Comparison of ENCODE assay signal across 8 cellular contexts in the genomic region with DNA sequence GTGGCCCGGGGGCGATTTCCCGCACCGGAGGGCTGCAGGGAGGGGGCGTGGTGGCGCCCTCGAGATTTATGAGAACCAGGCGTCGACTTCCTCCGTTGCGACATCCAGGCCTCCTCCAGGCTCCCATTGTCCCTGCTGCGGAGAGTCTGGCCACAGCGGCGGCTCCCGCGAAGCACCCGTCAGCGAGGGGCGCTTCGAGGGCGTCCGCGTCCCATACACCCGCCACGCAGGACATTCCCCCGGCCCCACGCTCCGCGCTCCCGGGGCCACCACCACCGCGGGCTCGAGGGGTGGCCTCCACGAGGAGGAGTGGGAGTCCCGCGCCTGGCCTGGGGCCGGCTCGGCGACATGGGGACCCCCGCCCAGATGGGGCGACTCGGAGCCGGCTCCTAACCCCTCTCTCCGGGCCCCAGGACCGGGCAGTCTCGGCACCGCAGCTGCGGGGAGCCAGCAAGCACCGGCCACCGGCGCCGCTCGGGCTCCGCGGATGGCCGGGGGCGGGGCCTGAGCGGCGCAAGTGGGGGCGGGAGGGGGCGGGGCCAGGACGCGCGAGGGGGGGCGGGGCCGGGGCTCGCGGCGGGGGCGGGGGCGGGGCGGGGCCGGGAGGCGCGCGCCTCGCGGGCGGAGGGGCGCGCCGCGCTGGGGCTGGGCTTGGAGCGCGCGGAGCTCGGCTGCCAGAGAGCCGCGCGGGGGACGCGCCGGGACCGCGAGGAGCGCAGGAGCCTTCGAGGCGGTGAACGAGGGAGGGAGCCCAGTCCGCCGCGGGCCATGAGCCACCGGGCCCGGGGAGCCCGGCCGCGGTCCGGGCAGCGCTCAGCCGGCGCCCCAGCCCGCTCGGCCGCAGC. TPM values are rescaled to one million over a fixed set of nuclear protein-coding genes. Genes with fewer than 3 reads are reported as not detected.
A peak's percentile ranks its signal among the peaks of the same experiment; 100 is the strongest.
DNase-seq lines count a peak whose midpoint lies in the region; ATAC-seq and TF ChIP-seq lines count a peak whose summit lies in the region.

A gene (plus strand): TSS at position 632 of the 845 bp plus-strand sequence. CDS start 13,683 bp downstream, outside the sequence.

- TF ChIP-seq CTCF in astrocyte of the cerebellum (IDR thresholded peaks at IDR 0.05; ENCODE audit: low read depth, low read length, missing control alignments): no peak

- peak; percentile 22 for DNase-seq in activated T-cell treated with anti-CD3 and anti-CD28 coated beads for 1 hour (ENCODE audit: low read depth)
- DNase-seq in activated T-cell treated with anti-CD3 and anti-CD28 coated beads for 4 hours: no peak
- DNase-seq in HuH-7 (ENCODE audit: low spot score): peak; percentile 85
- DNase-seq in SK-N-DZ (ENCODE audit: low spot score): peak; percentile 76
- no peak for DNase-seq in astrocyte of the cerebellum (ENCODE audit: low read depth)
- DNase-seq in hippocampal formation (lab: John Stamatoyannopoulos, UW): peak; percentile 19 to 55
- peak; percentile 34 for DNase-seq in putamen (ENCODE audit: low spot score)

- in situ Hi-C loops in astrocyte of the cerebellum (cut with HindIII; ENCODE audit: low sequenced_read_pairs): loop anchor here (10.0 kb wide), 1 partner anchor 128 kb away; no protein-coding TSS in a partner anchor

- H3K4me3 ChIP-seq in astrocyte of the cerebellum (ENCODE audit: low read depth, low read length): peak within 1 kb of the TSS; percentile 67

- no peak for ATAC-seq in GM21576 (IDR thresholded peaks at IDR 0.05; ENCODE audit: unreplicated experiment)

RNA-seq across cellular contexts. Expression of the gene that starts here (rescaled TPM):
- 18.7 and 23.2 TPM in 2 replicates for polyA plus RNA-seq in SK-N-DZ (2014; cell fraction: cytosol; rRNA removed)
- polyA plus RNA-seq in SK-N-DZ (2014; cell fraction: nucleus; rRNA removed): 12.7 and 20.9 TPM in 2 replicates

Comparison
In these comparisons a context has a peak if more than half of its experiments do, and no peak if none do; other contexts are left out.
1. DNase-seq: peak in activated T-cell treated with anti-CD3 and anti-CD28 coated beads for 1 hour (single experiment), HuH-7 (single experiment), SK-N-DZ (single experiment), hippocampal formation (2 of 2) and putamen (single experiment); none in activated T-cell treated with anti-CD3 and anti-CD28 coated beads for 4 hours (single experiment) and astrocyte of the cerebellum (single experiment).